12 cellular contexts compared by ENCODE assay signal in the genomic region with DNA sequence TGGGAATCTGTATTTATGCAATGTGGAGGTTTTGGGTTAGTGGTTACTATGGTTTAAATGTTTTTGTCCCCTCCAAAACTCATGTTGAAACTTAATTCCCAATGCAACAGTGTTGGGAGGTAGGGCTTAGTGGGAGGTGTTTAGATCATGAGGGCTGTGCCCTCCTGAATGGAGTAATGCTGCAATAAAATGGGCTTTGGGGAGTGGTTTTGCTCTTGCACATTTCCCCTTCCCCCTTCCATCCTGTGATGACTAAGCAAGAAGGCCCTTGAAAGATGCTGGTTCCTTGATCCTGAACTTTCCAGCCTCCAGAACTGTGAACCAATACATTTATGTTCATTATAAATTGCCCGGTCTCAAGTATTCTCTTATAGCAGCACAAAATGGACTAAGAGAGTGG. TPM values are rescaled to one million over a fixed set of nuclear protein-coding genes. Genes with fewer than 3 reads are reported as not detected.
DNase-seq lines count a peak whose midpoint lies in the region; ATAC-seq and TF ChIP-seq lines count a peak whose summit lies in the region.
"Had no signal": no experiment of that assay in that cellular context is flagged by ENCODE, and none has a peak within 500 bp of the region (broad histone marks: within the 10 kb centered on the region; RNA-seq: fewer than 3 reads in every experiment).

No MANE protein-coding gene starts in this region.

- CTCF ChIA-PET in IMR-90 (lab: Yijun Ruan, JAX) = no interaction called here

- no peak overlapping the region for H3K18ac ChIP-seq in IMR-90 (ENCODE audit: low read depth, low read length)

- H3K56ac ChIP-seq in IMR-90 (ENCODE audit: extremely low read depth, insufficient read depth, low read length) = no peak overlapping the region

- in situ Hi-C loops in IMR-90 (cut with MboI; ENCODE audit: low sequenced_read_pairs) = loop anchor here (25.0 kb wide), 1 partner anchor 828 kb away; no protein-coding TSS in a partner anchor

- peaks cover 3% of the 10 kb centered on the region; the same call in 1 of the 2 replicates for H3K4me1 ChIP-seq in IMR-90 (ENCODE audit: control insufficient read depth, insufficient read depth, low read length)
- H3K4me1 ChIP-seq: colonic mucosa had no signal

- no peak overlapping the region for H3K9ac ChIP-seq in IMR-90 (ENCODE audit: low read depth, low read length)

- peak overlapping the region; percentile 35; the same call in 1 of the 2 replicates for H2BK120ac ChIP-seq in IMR-90 (ENCODE audit: low read depth, low read length)

- no peak overlapping the region for H4K5ac ChIP-seq in IMR-90 (ENCODE audit: low read depth, low read length)

- no peak for TF ChIP-seq RAD21 in IMR-90 (IDR thresholded peaks at IDR 0.05; ENCODE audit: low read length)

- H2AK5ac ChIP-seq in IMR-90 (ENCODE audit: low read depth, low read length) = no peak overlapping the region

- peak overlapping the region in 1 of 2 experiments; percentile 43; a peak in 2 of 4 replicates for H4K8ac ChIP-seq in IMR-90 (ENCODE audit: low read depth in 2 of 2, low read length in 2 of 2)

- ATAC-seq in IMR-90 (ENCODE audit: low read depth) (peak; percentile 90), HG03097 (IDR thresholded peaks at IDR 0.05; ENCODE audit: low FRiP score, unreplicated experiment) (no peak), left cardiac atrium (no peak)
- ATAC-seq: activated T-cell treated with anti-CD3 and anti-CD28 coated beads, Interleukin-2, amount 50 U/mL, for 72 hours had no signal

- no TSS peak for BruUV-seq in IMR-90 (replicated peaks; lab: Mats Ljungman, UMichigan)

- no peak overlapping the region for H3K4me2 ChIP-seq in IMR-90 (ENCODE audit: low read depth, low read length)

- 0 out of 2 replicates have a peak overlapping the region, but pooled peaks have one; percentile 25 for H3K14ac ChIP-seq in IMR-90 (replicated peaks; ENCODE audit: low read depth, low read length)

- no peak overlapping the region for H2AK9ac ChIP-seq in IMR-90 (replicated peaks; ENCODE audit: low read depth, low read length, poor library complexity)

- no peak overlapping the region for H3K23ac ChIP-seq in IMR-90 (ENCODE audit: low read depth, low read length)

- H3K27me3 ChIP-seq in IMR-90 (ENCODE audit: control insufficient read depth, insufficient read depth, low read length) = no peaks in the 10 kb centered on the region
- H3K27me3 ChIP-seq: colonic mucosa had no signal

- intact Hi-C loops in IMR-90 (cut with micrococcal nuclease) (loop anchor here (10.0 kb wide), 1 partner anchor 531 kb away; no protein-coding TSS in a partner anchor), left cardiac atrium (cut with DNase I) (loop anchor here (5.0 to 10.0 kb wide), 2 partner anchors 201 to 203 kb away; partner anchors contain the start of gene AHSG (in 2 of the 2))

- H2AFZ ChIP-seq in IMR-90 (replicated peaks; ENCODE audit: low read length, poor library complexity) = peak overlapping the region; percentile 1

- H3K27ac ChIP-seq in IMR-90 (ENCODE audit: insufficient read depth, low read length) = no peak overlapping the region
- H3K27ac ChIP-seq: colonic mucosa, skin epidermis had no signal

- dilution Hi-C loops in IMR-90 (cut with HindIII; ENCODE audit: low sequenced_read_pairs, unreplicated experiment) = no loop called here

- TF ChIP-seq CTCF in IMR-90 (conservative IDR thresholded peaks at IDR 0.05; ENCODE audit: low read depth, low read length) (no peak), fibroblast of villous mesenchyme (IDR thresholded peaks at IDR 0.05; ENCODE audit: insufficient read depth, low read depth, low read length) (no peak)

- H3K9me3 ChIP-seq in IMR-90 (ENCODE audit: control insufficient read depth, insufficient read depth, low read length) = no peaks in the 10 kb centered on the region
- H3K9me3 ChIP-seq: colonic mucosa had no signal

- DNase-seq in AML-193 (lab: John Stamatoyannopoulos, UW) = peak; percentile 71 to 85
- DNase-seq in IMR-90 = peak; percentile 68
- peak; percentile 67 for DNase-seq in RPMI7951 (ENCODE audit: low read depth)
- peak; percentile 72 for DNase-seq in fibroblast of villous mesenchyme (ENCODE audit: low read depth)
- DNase-seq in iPS-NIHi11 (ENCODE audit: low spot score) = no peak
- no peak for DNase-seq in amygdala (lab: John Stamatoyannopoulos, UW)
- no peak for DNase-seq in left cardiac atrium
- DNase-seq: activated T-cell treated with anti-CD3 and anti-CD28 coated beads, Interleukin-2, amount 50 U/mL, for 72 hours; colonic mucosa; T1000 had no signal

- H3K36me3 ChIP-seq in IMR-90 (ENCODE audit: control insufficient read depth, insufficient read depth, low read length) = no peaks in the 10 kb centered on the region
- H3K36me3 ChIP-seq: colonic mucosa had no signal

- H4K20me1 ChIP-seq in IMR-90 (ENCODE audit: insufficient read depth, low read length) = no peaks in the 10 kb centered on the region

- no peaks in the 10 kb centered on the region for H3K79me1 ChIP-seq in IMR-90 (ENCODE audit: low read depth in 1 of 2, low read length in 2 of 2)

- WGBS in IMR-90 (ENCODE audit: extremely low coverage in 2 of 2, insufficient read length in 1 of 2), 2 experiments = no CpG with 5 or more reads among the region's 1 CpG

- POLR2A ChIA-PET in IMR-90 (lab: Charles Lee; ENCODE audit: unreplicated experiment) = no interaction called here

- no peaks in the 10 kb centered on the region for H3K9me1 ChIP-seq in IMR-90 (ENCODE audit: insufficient read depth, low read length)

- H4K91ac ChIP-seq in IMR-90 (ENCODE audit: insufficient read depth, low read depth, low read length) = no peak overlapping the region

- H2BK20ac ChIP-seq in IMR-90 (ENCODE audit: low read depth, low read length) = no peak overlapping the region

- H2BK15ac ChIP-seq in IMR-90 (ENCODE audit: low read depth, low read length) = no peak overlapping the region

- no peak for TF ChIP-seq POLR2A in IMR-90 (IDR thresholded peaks at IDR 0.05; ENCODE audit: low read depth, low read length)

- no peak overlapping the region for H2BK5ac ChIP-seq in IMR-90 (ENCODE audit: low read depth, low read length, poor library complexity, severe bottlenecking)

- H3K4me3 ChIP-seq in IMR-90 (ENCODE audit: insufficient read depth, low read depth, low read length) (no peak overlapping the region), fibroblast of villous mesenchyme (ENCODE audit: low read depth, low read length) (no peak overlapping the region)
- H3K4me3 ChIP-seq: colonic mucosa, skin epidermis had no signal

- H3K4ac ChIP-seq in IMR-90 (ENCODE audit: low read depth, low read length) = no peak overlapping the region

TF ChIP-seq in IMR-90, 13 proteins besides CTCF, POLR2A, EP300 and RAD21:
- TF ChIP-seq MAFK (IDR thresholded peaks at IDR 0.05; ENCODE audit: low read depth, low read length) = no peak; the same call in 1 of the 2 replicates
- TF ChIP-seq FOS (IDR thresholded peaks at IDR 0.05; ENCODE audit: low read depth, low read length) = no peak
- TF ChIP-seq CEBPB (IDR thresholded peaks at IDR 0.05; ENCODE audit: low read depth, low read length) = peak; percentile 37; the same call in 1 of the 2 replicates

RNA-seq across cellular contexts. Expression of gene RFC4, which starts 9.2 kb away (rescaled TPM):
- 19.5 and 34.4 TPM in 2 replicates for total RNA-seq in IMR-90 (2012; rRNA removed)
- polyA plus RNA-seq in IMR-90 (2012; rRNA removed) = 21.2 and 27.9 TPM in 2 replicates
- 2.6 and 6.5 TPM in 2 replicates for polyA plus RNA-seq in IMR-90 (2012; cell fraction: cytosol; rRNA removed)
- polyA plus RNA-seq in IMR-90 (2012; cell fraction: nucleus; rRNA removed; ENCODE audit: low replicate concordance) = 4.0 and 15.8 TPM in 2 replicates
- 142 and 161 TPM in 2 replicates for total RNA-seq in RPMI7951 (2014; rRNA removed; shearing (Covaris generic))
- total RNA-seq in fibroblast of villous mesenchyme = 19.3 and 25.5 TPM in 2 replicates
- 10 to 100 TPM in 1 of 2 donors, 1 to 10 TPM in 1; 9.6 to 12.0 TPM for total RNA-seq in left cardiac atrium

RNA-seq across cellular contexts. Expression of gene ADIPOQ, which starts 27.0 kb away (rescaled TPM):
- total RNA-seq in IMR-90 (2012; rRNA removed) (not detected in 2 replicates), fibroblast of villous mesenchyme (not detected in 2 replicates), left cardiac atrium (100 to 1,000 TPM; 125 to 192 TPM)
- polyA plus RNA-seq in IMR-90 (2012; rRNA removed) = not detected in 2 replicates
- not detected in 2 replicates for polyA plus RNA-seq in IMR-90 (2012; cell fraction: cytosol; rRNA removed)
- not detected in 2 replicates for polyA plus RNA-seq in IMR-90 (2012; cell fraction: nucleus; rRNA removed; ENCODE audit: low replicate concordance)
- not detected in 2 replicates for total RNA-seq in RPMI7951 (2014; rRNA removed; shearing (Covaris generic))

RNA-seq across cellular contexts. Expression of gene EIF4A2, which starts 32.1 kb away (rescaled TPM):
- 310 and 449 TPM in 2 replicates for total RNA-seq in IMR-90 (2012; rRNA removed)
- 259 and 320 TPM in 2 replicates for polyA plus RNA-seq in IMR-90 (2012; rRNA removed)
- 50.3 and 161 TPM in 2 replicates for polyA plus RNA-seq in IMR-90 (2012; cell fraction: cytosol; rRNA removed)
- polyA plus RNA-seq in IMR-90 (2012; cell fraction: nucleus; rRNA removed; ENCODE audit: low replicate concordance) = 69.0 and 691 TPM in 2 replicates
- total RNA-seq in RPMI7951 (2014; rRNA removed; shearing (Covaris generic)) = 465 and 511 TPM in 2 replicates
- 319 and 691 TPM in 2 replicates for total RNA-seq in fibroblast of villous mesenchyme
- 100 to 1,000 TPM; 260 to 342 TPM for total RNA-seq in left cardiac atrium

Comparison
In these comparisons a context has a peak if more than half of its experiments do, and no peak if none do; other contexts are left out.
1. DNase-seq: peak in AML-193 (2 of 2), IMR-90 (single experiment), RPMI7951 (single experiment) and fibroblast of villous mesenchyme (single experiment); none in iPS-NIHi11 (single experiment), amygdala (0 of 56) and left cardiac atrium (single experiment).
2. RNA of gene ADIPOQ, which starts 27.0 kb away (total RNA-seq): 125 to 192 TPM in left cardiac atrium; not detected in IMR-90, not detected in RPMI7951 and not detected in fibroblast of villous mesenchyme; every median in the first group is over 100 times any median in the second.